8 cellular contexts compared by ENCODE assay signal in genomic region chr3:183099026-183099837, GRCh38. TPM values are rescaled to one million over a fixed set of nuclear protein-coding genes. Genes with fewer than 3 reads are reported as not detected.
DNase-seq lines count a peak whose midpoint lies in the region; ATAC-seq, FAIRE-seq and TF ChIP-seq lines count a peak whose summit lies in the region.

MCCC1 (minus strand) TSS chr3:183099496; CDS start chr3:183099440, 56 bp downstream.

- in situ Hi-C loops in Caki2 (cut with HindIII; ENCODE audit: low pct_unique_long_range_greater_than_20kb, low sequenced_read_pairs) = no loop called here

- H3K9me3 ChIP-seq in HUES6 (ENCODE audit: control insufficient read depth, insufficient read depth, low read depth, low read length) (no peaks in the 10 kb centered on the region), OCI-LY7 (ENCODE audit: low read length) (no peaks in the 10 kb centered on the region), endothelial cell of umbilical vein (replicated peaks; ENCODE audit: control insufficient read depth, insufficient read depth, low read length) (no peaks in the 10 kb centered on the region)

- TF ChIP-seq CTCF in OCI-LY7 (conservative IDR thresholded peaks at IDR 0.05; ENCODE audit: low read length) (no peak), endothelial cell of umbilical vein (IDR thresholded peaks at IDR 0.05; ENCODE audit: extremely low read depth in 1 of 2, insufficient read depth in 1 of 2, low read depth in 1 of 2, low read length in 2 of 2) (no peak)

- 0 out of 2 replicates have a peak, but pooled peaks cover 5% of the 10 kb centered on the region for H3K4me1 ChIP-seq in HUES6 (ENCODE audit: control insufficient read depth, insufficient read depth, low read length)
- H3K4me1 ChIP-seq in OCI-LY7 (ENCODE audit: insufficient read depth, low read length, poor library complexity, severe bottlenecking) = peaks cover 20% of the 10 kb centered on the region
- H3K4me1 ChIP-seq in endothelial cell of umbilical vein (ENCODE audit: control insufficient read depth, extremely low read depth, insufficient read depth, low read length) = peaks cover 15% of the 10 kb centered on the region

- H3K4me3 ChIP-seq in HUES6 (ENCODE audit: low read depth, low read length) (peak within 1 kb of the TSS; percentile 91), OCI-LY7 (ENCODE audit: low read depth, low read length, poor library complexity, severe bottlenecking) (peak within 1 kb of the TSS; percentile 82), endothelial cell of umbilical vein (replicated peaks in 1 of 3; ENCODE audit: insufficient read depth in 1 of 3, low read depth in 1 of 3, low read length in 3 of 3) (peak within 1 kb of the TSS; percentile 62 to 84 (median 79))

- intact Hi-C loops in OCI-LY7 (cut with micrococcal nuclease; ENCODE audit: unreplicated experiment) (loop anchor here (1.0 to 5.0 kb wide), 4 partner anchors 17 to 187 kb away; no protein-coding TSS in a partner anchor), endothelial cell of umbilical vein (cut with micrococcal nuclease) (loop anchor here (5.0 kb wide), 1 partner anchor 182 kb away; no protein-coding TSS in a partner anchor)

- peak; percentile 100 for ATAC-seq in GM21423 (IDR thresholded peaks at IDR 0.05; ENCODE audit: unreplicated experiment)

- H4K20me1 ChIP-seq in OCI-LY7 (ENCODE audit: insufficient read depth, low read length) (no peaks in the 10 kb centered on the region), endothelial cell of umbilical vein (replicated peaks; ENCODE audit: control insufficient read depth, extremely low read depth, insufficient read depth, low read length) (no peaks in the 10 kb centered on the region)

- H3K27ac ChIP-seq in HUES6 (ENCODE audit: low read depth, low read length) (peak within 1 kb of the TSS; percentile 24; the same call in 1 of the 2 replicates), OCI-LY7 (ENCODE audit: low read depth, low read length, poor library complexity, severe bottlenecking) (peak within 1 kb of the TSS; percentile 75), endothelial cell of umbilical vein (ENCODE audit: insufficient read depth, low read depth, low read length) (peak within 1 kb of the TSS; percentile 43)

- H3K27me3 ChIP-seq in HUES6 (ENCODE audit: control insufficient read depth, insufficient read depth, low read length) (no peaks in the 10 kb centered on the region), endothelial cell of umbilical vein (ENCODE audit: control insufficient read depth in 2 of 2, insufficient read depth in 2 of 2, low read length in 2 of 2) (no peaks in the 10 kb centered on the region)

- H3K4me2 ChIP-seq in OCI-LY7 (ENCODE audit: low read length) = peak within 1 kb of the TSS; percentile 81
- peak within 1 kb of the TSS; percentile 96 for H3K4me2 ChIP-seq in endothelial cell of umbilical vein (ENCODE audit: insufficient read depth, low read length)

- POLR2A ChIA-PET in OCI-LY7 (lab: Charles Lee) (interaction anchor here (0.5 to 2.7 kb wide), 16 partner anchors 10 to 846 kb away, joined by 3 to 16 read pairs (median 4); no protein-coding TSS in a partner anchor), endothelial cell of umbilical vein (lab: Charles Lee) (no interaction called here)

- H2AFZ ChIP-seq in OCI-LY7 (ENCODE audit: low read length) (peak within 1 kb of the TSS; percentile 65; the same call in 1 of the 2 replicates), endothelial cell of umbilical vein (ENCODE audit: low read depth, low read length) (peak within 1 kb of the TSS; percentile 68)

- peak; percentile 69 for TF ChIP-seq POLR2A in endothelial cell of umbilical vein (IDR thresholded peaks at IDR 0.05; ENCODE audit: low read depth, low read length)

- DNase-seq in Caki2 (ENCODE audit: low read depth) (peak; percentile 98), OCI-LY7 (ENCODE audit: low spot score) (peak; percentile 99), activated T-cell treated with anti-CD3 and anti-CD28 coated beads for 1 hour (ENCODE audit: low read depth) (peak; percentile 93), endothelial cell of umbilical vein (ENCODE audit: low read depth, low spot score) (peak; percentile 98), midbrain (lab: John Stamatoyannopoulos, UW) (peak; percentile 99)
- DNase-seq in stimulated activated CD8-positive, alpha-beta memory T cell treated with anti-CD3 and anti-CD28 coated beads, Interleukin-2, amount 100 ng/mL, for 1 hour (ENCODE audit: low read depth in 2 of 2) = peak; percentile 94

- H3K79me2 ChIP-seq in OCI-LY7 (ENCODE audit: insufficient read depth, low read depth, low read length) = peaks cover 33% of the 10 kb centered on the region
- peaks cover 5% of the 10 kb centered on the region for H3K79me2 ChIP-seq in endothelial cell of umbilical vein (ENCODE audit: control insufficient read depth, insufficient read depth, low read length)

- FAIRE-seq in endothelial cell of umbilical vein (lab: Jason Lieb, UNC) = peak; percentile 99

- H3K9me2 ChIP-seq in OCI-LY7 (ENCODE audit: insufficient read depth, low read length) = no peaks in the 10 kb centered on the region

- CTCF ChIA-PET in OCI-LY7 (lab: Charles Lee; ENCODE audit: unreplicated experiment) (no interaction called here), endothelial cell of umbilical vein (lab: Charles Lee) (interaction anchor here (0.9 to 2.1 kb wide), 3 partner anchors 9 to 14 kb away, joined by 3 to 9 read pairs (median 4); no protein-coding TSS in a partner anchor)

- no peaks in the 10 kb centered on the region for H3K9me1 ChIP-seq in endothelial cell of umbilical vein (replicated peaks; ENCODE audit: control insufficient read depth, extremely low read depth, insufficient read depth, low read length)

- H3K36me3 ChIP-seq in HUES6 (ENCODE audit: control insufficient read depth, insufficient read depth, low read length) = no peaks in the 10 kb centered on the region
- H3K36me3 ChIP-seq in OCI-LY7 (ENCODE audit: insufficient read depth, low read length) = peaks cover 28% of the 10 kb centered on the region
- no peaks in the 10 kb centered on the region for H3K36me3 ChIP-seq in endothelial cell of umbilical vein (ENCODE audit: control insufficient read depth in 2 of 2, extremely low read depth in 1 of 2, insufficient read depth in 2 of 2, low read length in 2 of 2)

- no TSS peak for BruUV-seq in OCI-LY7 (replicated peaks; lab: Mats Ljungman, UMichigan)
- no TSS peak for BruUV-seq in endothelial cell of umbilical vein (replicated peaks; lab: Mats Ljungman, UMichigan)

- H3K9ac ChIP-seq in HUES6 (ENCODE audit: low read length) = peak within 1 kb of the TSS; percentile 87
- H3K9ac ChIP-seq in endothelial cell of umbilical vein (replicated peaks; ENCODE audit: extremely low read depth, insufficient read depth, low read length) = peak within 1 kb of the TSS; percentile 78

- dilution Hi-C loops in endothelial cell of umbilical vein (cut with MboI; ENCODE audit: extremely low pct_ligation_motif_present, low sequenced_read_pairs) = no loop called here

TF ChIP-seq in endothelial cell of umbilical vein, 7 proteins besides CTCF, POLR2A, EP300 and RAD21:
- TF ChIP-seq MAX (IDR thresholded peaks at IDR 0.05; ENCODE audit: insufficient read depth, insufficient read length) (peak; percentile 98), FOS (IDR thresholded peaks at IDR 0.05; ENCODE audit: borderline replicate concordance, insufficient read depth, low read length) (no peak), GATA2 (IDR thresholded peaks at IDR 0.05; ENCODE audit: insufficient read depth, insufficient read length, low read depth, low read length) (no peak), POLR2AphosphoS5 (IDR thresholded peaks at IDR 0.05; ENCODE audit: insufficient read depth, low read depth, low read length) (peak; percentile 48), MYC (IDR thresholded peaks at IDR 0.05; ENCODE audit: low read depth, low read length) (no peak), JUN (IDR thresholded peaks at IDR 0.05; ENCODE audit: borderline replicate concordance, insufficient read depth, insufficient read length, low read depth) (no peak), EZH2 (IDR thresholded peaks at IDR 0.05; ENCODE audit: borderline replicate concordance, low read depth, low read length, severe bottlenecking) (no peak)

RNA-seq across cellular contexts. Expression of gene MCCC1, which starts in this region (rescaled TPM):
- total RNA-seq in Caki2 (2014; rRNA removed; shearing (Covaris generic); ENCODE audit: low replicate concordance) = 5.8 and 7.7 TPM in 2 replicates
- total RNA-seq in OCI-LY7 (2014; rRNA removed; shearing (Covaris generic)) = 29.9 and 39.9 TPM in 2 replicates
- total RNA-seq in OCI-LY7 (2022) (55.2 and 57.5 TPM in 2 replicates), endothelial cell of umbilical vein (19.7 and 22.7 TPM in 2 replicates)
- polyA plus RNA-seq in endothelial cell of umbilical vein = 7.5 and 9.2 TPM in 2 replicates
- polyA plus RNA-seq in endothelial cell of umbilical vein (2011; cell fraction: cytosol; rRNA removed) = 10.6 and 11.5 TPM in 2 replicates
- 25.1 and 30.4 TPM in 2 replicates for polyA plus RNA-seq in endothelial cell of umbilical vein (2011; cell fraction: nucleus; rRNA removed)
- polyA plus RNA-seq in endothelial cell of umbilical vein (2012) = 17.0 and 17.4 TPM in 2 replicates
- polyA minus RNA-seq in endothelial cell of umbilical vein = 17.8 and 20.7 TPM in 2 replicates
- polyA minus RNA-seq in endothelial cell of umbilical vein (2011; cell fraction: cytosol; rRNA and poly(A)+ RNA removed) = 12.1 TPM
- 17.5 and 29.3 TPM in 2 replicates for polyA minus RNA-seq in endothelial cell of umbilical vein (2011; cell fraction: nucleus; rRNA and poly(A)+ RNA removed)

Comparison
In these comparisons a context has a peak if more than half of its experiments do, and no peak if none do; other contexts are left out.
1. Peak in every context shown above with its lines: DNase-seq, ATAC-seq, H3K4me3 ChIP-seq and H3K27ac ChIP-seq.
2. H3K27ac ChIP-seq: peak in every context shown above with its lines; median percentile 75 in OCI-LY7; 43 in endothelial cell of umbilical vein; 24 in HUES6.